Comparison of ENCODE assay signal across 11 cellular contexts in the genomic region with DNA sequence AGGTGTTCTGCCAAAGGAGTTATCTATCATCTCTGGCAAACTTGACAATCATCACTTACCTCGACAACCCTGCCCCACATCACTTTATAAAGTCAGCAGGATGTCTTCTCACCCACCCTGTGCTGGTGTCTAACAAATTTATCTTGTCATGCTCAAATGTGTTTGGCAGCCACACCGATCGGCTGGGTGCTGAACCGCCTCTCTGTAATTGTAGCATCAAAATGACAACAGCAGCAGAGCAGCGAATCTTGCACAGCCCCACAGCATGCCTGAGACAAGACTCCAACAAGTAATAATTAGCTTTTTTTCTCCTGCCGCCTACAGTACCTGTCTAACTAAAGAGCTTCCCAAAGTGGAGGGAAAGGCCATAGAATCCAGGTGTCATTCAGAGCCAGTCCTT.
"Had no signal": no experiment of that assay in that cellular context is flagged by ENCODE, and none has a peak within 500 bp of the region (broad histone marks: within the 10 kb centered on the region; RNA-seq: fewer than 3 reads in every experiment).

No MANE protein-coding gene starts in this region.

- FAIRE-seq: astrocyte, bronchial epithelial cell, islet of Langerhans had no signal

- ATAC-seq: gastroesophageal sphincter; stimulated activated memory B cell treated with anti-CD40 and anti-IgM and Interleukin-4, amounts not matched to agents 10 μg/mL and 1 μg/mL and 100 μg/mL, for 72 hours had no signal

- H3K4me3 Mint-ChIP-seq: activated CD4-positive, alpha-beta T cell treated with anti-CD3 and anti-CD28 coated beads, Interleukin-2, amount 10 ng/mL, durations not matched to agents 7 days and 5 days; activated T-helper 1 cell treated with anti-CD3 and anti-CD28 coated beads, Interleukin-12 subunit alpha, Interleukin-12 subunit beta, Interleukin-2, Interleukin-4 antibody, amounts not matched to agents 30 ng/mL and 10 ng/mL and 1 ng/mL, durations not matched to agents 14 hours and 24 hours and 36 hours; endodermal cell; naive B cell; stimulated activated memory B cell treated with anti-CD40 and anti-IgM and Interleukin-4, amounts not matched to agents 10 μg/mL and 1 μg/mL and 100 μg/mL, for 72 hours had no signal

- H3K27me3 Mint-ChIP-seq: activated CD4-positive, alpha-beta T cell treated with anti-CD3 and anti-CD28 coated beads, Interleukin-2, amount 10 ng/mL, durations not matched to agents 7 days and 5 days; naive B cell had no signal

- H3K27ac Mint-ChIP-seq: activated CD4-positive, alpha-beta T cell treated with anti-CD3 and anti-CD28 coated beads, Interleukin-2, amount 10 ng/mL, durations not matched to agents 7 days and 5 days; activated T-helper 1 cell treated with anti-CD3 and anti-CD28 coated beads, Interleukin-12 subunit alpha, Interleukin-12 subunit beta, Interleukin-2, Interleukin-4 antibody, amounts not matched to agents 30 ng/mL and 10 ng/mL and 1 ng/mL, durations not matched to agents 14 hours and 24 hours and 36 hours; endodermal cell; stimulated activated memory B cell treated with anti-CD40 and anti-IgM and Interleukin-4, amounts not matched to agents 10 μg/mL and 1 μg/mL and 100 μg/mL, for 72 hours had no signal

- DNase-seq: activated CD4-positive, alpha-beta T cell treated with anti-CD3 and anti-CD28 coated beads, Interleukin-2, amount 10 ng/mL, durations not matched to agents 7 days and 5 days; activated CD4-positive, CD25-positive, alpha-beta regulatory T cell; naive B cell had no signal

- H3K36me3 Mint-ChIP-seq: naive B cell; stimulated activated memory B cell treated with anti-CD40 and anti-IgM and Interleukin-4, amounts not matched to agents 10 μg/mL and 1 μg/mL and 100 μg/mL, for 72 hours had no signal

- H3K9me3 Mint-ChIP-seq: activated CD4-positive, alpha-beta T cell treated with anti-CD3 and anti-CD28 coated beads, Interleukin-2, amount 10 ng/mL, durations not matched to agents 7 days and 5 days; activated T-helper 1 cell treated with anti-CD3 and anti-CD28 coated beads, Interleukin-12 subunit alpha, Interleukin-12 subunit beta, Interleukin-2, Interleukin-4 antibody, amounts not matched to agents 30 ng/mL and 10 ng/mL and 1 ng/mL, durations not matched to agents 14 hours and 24 hours and 36 hours; endodermal cell; naive B cell; stimulated activated memory B cell treated with anti-CD40 and anti-IgM and Interleukin-4, amounts not matched to agents 10 μg/mL and 1 μg/mL and 100 μg/mL, for 72 hours had no signal

- H3K9me3 ChIP-seq: gastroesophageal sphincter had no signal

- H3K27ac ChIP-seq: gastroesophageal sphincter had no signal

- H3K4me3 ChIP-seq: gastroesophageal sphincter, lung had no signal

- H3K27me3 ChIP-seq: gastroesophageal sphincter had no signal
